ENCODE assay signal across 2 cellular contexts in genomic region chr2:138502253-138503086, GRCh38.
TF ChIP-seq lines count a peak whose summit lies in the region.

No MANE protein-coding gene starts in this region.

TF ChIP-seq in HEK293, 187 proteins besides CTCF, POLR2A, EP300 and RAD21 (continued from another document):
- TF ChIP-seq GLIS2 (tag by site-specific recombination; IDR thresholded peaks at IDR 0.05) (peak; percentile 61; the same call in 1 of the 2 replicates), ZIC2 (tag by site-specific recombination; IDR thresholded peaks at IDR 0.05) (0 out of 2 replicates have a peak, but pooled peaks have one; percentile 31), SP3 (tag by site-specific recombination; IDR thresholded peaks at IDR 0.05) (peak; percentile 36; the same call in 1 of the 2 replicates), ZEB2 (tag by site-specific recombination; IDR thresholded peaks at IDR 0.05) (0 out of 2 replicates have a peak, but pooled peaks have one; percentile 36), ZNF341 (tag by site-specific recombination; IDR thresholded peaks at IDR 0.05; ENCODE audit: low read depth) (peak; percentile 33; the same call in 1 of the 2 replicates), PRDM2 (tag by site-specific recombination; IDR thresholded peaks at IDR 0.05; ENCODE audit: borderline replicate concordance) (no peak), KLF1 (tag by site-specific recombination; IDR thresholded peaks at IDR 0.05) (no peak), ZNF600 (tag by site-specific recombination; IDR thresholded peaks at IDR 0.05) (peak; percentile 64), ZNF335 (tag by site-specific recombination; conservative IDR thresholded peaks at IDR 0.05) (peak; percentile 66), ZSCAN16 (tag by site-specific recombination; IDR thresholded peaks at IDR 0.05) (no peak), PRDM4 (tag by site-specific recombination; IDR thresholded peaks at IDR 0.05) (peak; percentile 94), ZXDB (tag by site-specific recombination; IDR thresholded peaks at IDR 0.05) (0 out of 2 replicates have a peak, but pooled peaks have one; percentile 43)

TF ChIP-seq in HepG2, 621 proteins besides CTCF, POLR2A, EP300 and RAD21 (continued from another document and continues in another):
- TF ChIP-seq ZBTB34 (CRISPR knock-in tag; IDR thresholded peaks at IDR 0.05) (0 out of 2 replicates have a peak, but pooled peaks have one; percentile 50), SALL1 (CRISPR knock-in tag; IDR thresholded peaks at IDR 0.05) (peak; percentile 29), ARID2 (CRISPR knock-in tag; IDR thresholded peaks at IDR 0.05; ENCODE audit: borderline replicate concordance) (peak; percentile 94), POLR2AphosphoS2 (IDR thresholded peaks at IDR 0.05; ENCODE audit: low read depth, low read length) (no peak), TFAP4 (IDR thresholded peaks at IDR 0.05; ENCODE audit: borderline replicate concordance, low read depth) (no peak), AHDC1 (CRISPR knock-in tag; IDR thresholded peaks at IDR 0.05; ENCODE audit: borderline replicate concordance) (0 out of 2 replicates have a peak, but pooled peaks have one; percentile 41), NAIF1 (CRISPR knock-in tag; IDR thresholded peaks at IDR 0.05; ENCODE audit: borderline replicate concordance) (0 out of 2 replicates have a peak, but pooled peaks have one; percentile 31), ZBTB2 (CRISPR knock-in tag; IDR thresholded peaks at IDR 0.05; ENCODE audit: low read depth) (peak; percentile 23; the same call in 1 of the 2 replicates), TIGD3 (CRISPR knock-in tag; IDR thresholded peaks at IDR 0.05; ENCODE audit: borderline replicate concordance) (0 out of 2 replicates have a peak, but pooled peaks have one; percentile 36), ZEB1 (IDR thresholded peaks at IDR 0.05; ENCODE audit: insufficient replicate concordance, low read depth) (peak; percentile 85), ZNF709 (CRISPR knock-in tag; IDR thresholded peaks at IDR 0.05) (no peak), MED1 (CRISPR knock-in tag; IDR thresholded peaks at IDR 0.05) (no peak), ZBTB25 (CRISPR knock-in tag; IDR thresholded peaks at IDR 0.05) (peak; percentile 22; the same call in 1 of the 2 replicates), ZNF367 (CRISPR knock-in tag; IDR thresholded peaks at IDR 0.05; ENCODE audit: borderline replicate concordance) (0 out of 2 replicates have a peak, but pooled peaks have one; percentile 15), PITX1 (CRISPR knock-in tag; IDR thresholded peaks at IDR 0.05) (0 out of 2 replicates have a peak, but pooled peaks have one; percentile 19), MAF1 (CRISPR knock-in tag; IDR thresholded peaks at IDR 0.05; ENCODE audit: borderline replicate concordance) (0 out of 2 replicates have a peak, but pooled peaks have one; percentile 90), KAT7 (CRISPR knock-in tag; IDR thresholded peaks at IDR 0.05; ENCODE audit: borderline replicate concordance) (peak; percentile 21; the same call in 1 of the 2 replicates), ZNF292 (CRISPR knock-in tag; IDR thresholded peaks at IDR 0.05; ENCODE audit: borderline replicate concordance, low read depth) (peak; percentile 82; the same call in 1 of the 2 replicates), ZNF589 (CRISPR knock-in tag; conservative IDR thresholded peaks at IDR 0.05) (peak; percentile 57; the same call in 1 of the 2 replicates), SOX13 (IDR thresholded peaks at IDR 0.05) (no peak), SOX13 (CRISPR knock-in tag; conservative IDR thresholded peaks at IDR 0.05 in 1 of 2, IDR thresholded peaks at IDR 0.05 in 1 of 2) (0 out of 4 replicates have a peak, but pooled peaks of 1 of the 2 experiments have one; percentile 1), MXD4 (CRISPR knock-in tag; IDR thresholded peaks at IDR 0.05) (no peak), STAT5B (CRISPR knock-in tag; IDR thresholded peaks at IDR 0.05) (no peak), NFATC3 (CRISPR knock-in tag; IDR thresholded peaks at IDR 0.05) (0 out of 2 replicates have a peak, but pooled peaks have one; percentile 72), HMGXB3 (CRISPR knock-in tag; IDR thresholded peaks at IDR 0.05; ENCODE audit: borderline replicate concordance) (peak; percentile 17; the same call in 1 of the 2 replicates), RNF219 (CRISPR knock-in tag; IDR thresholded peaks at IDR 0.05) (no peak), ZNF431 (CRISPR knock-in tag; IDR thresholded peaks at IDR 0.05; ENCODE audit: borderline replicate concordance, low read depth) (peak; percentile 49; the same call in 1 of the 2 replicates), RBFOX2 (IDR thresholded peaks at IDR 0.05; ENCODE audit: low read depth, low read length) (0 out of 2 replicates have a peak, but pooled peaks have one; percentile 0), KDM2A (CRISPR knock-in tag; IDR thresholded peaks at IDR 0.05; ENCODE audit: borderline replicate concordance, low read depth) (0 out of 2 replicates have a peak, but pooled peaks have one; percentile 51), GABPA (IDR thresholded peaks at IDR 0.05; ENCODE audit: low read depth, low read length) (no peak), GABPA (CRISPR knock-in tag; IDR thresholded peaks at IDR 0.05; ENCODE audit: low read depth) (0 out of 2 replicates have a peak, but pooled peaks have one; percentile 23), MEIS2 (CRISPR knock-in tag; IDR thresholded peaks at IDR 0.05) (0 out of 2 replicates have a peak, but pooled peaks have one; percentile 60)
